ENCODE assay signal across 16 cellular contexts in the genomic region with DNA sequence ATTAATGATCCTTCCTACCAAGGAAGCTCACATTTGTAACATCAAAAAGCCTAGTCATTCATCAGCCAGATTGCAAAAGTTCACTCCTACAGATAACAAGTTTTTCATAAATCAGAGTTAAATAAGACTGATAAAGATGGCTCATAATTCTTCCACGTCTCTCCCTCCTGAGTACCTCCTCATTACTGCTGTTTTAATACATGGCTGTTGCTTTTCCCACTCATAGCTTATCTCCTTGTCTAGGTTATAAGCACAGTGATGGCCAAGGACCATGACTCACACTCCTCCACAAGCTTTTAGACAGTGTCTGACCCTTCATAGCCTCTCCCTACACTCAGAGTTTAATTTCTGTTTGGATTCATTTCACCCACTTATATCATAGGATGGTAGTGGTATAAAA.
DNase-seq lines count a peak whose midpoint lies in the region; ATAC-seq and TF ChIP-seq lines count a peak whose summit lies in the region.
"Had no signal": no experiment of that assay in that cellular context is flagged by ENCODE, and none has a peak within 500 bp of the region (broad histone marks: within the 10 kb centered on the region; RNA-seq: fewer than 3 reads in every experiment).

No MANE protein-coding gene starts in this region.

- H3K36me3 ChIP-seq in SK-N-SH (replicated peaks in 1 of 2; ENCODE audit: control insufficient read depth in 1 of 2, insufficient read depth in 2 of 2, low read length in 1 of 2) = no peaks in the 10 kb centered on the region
- H3K36me3 ChIP-seq: BLaER1 had no signal

- no peaks in the 10 kb centered on the region for H3K27me3 ChIP-seq in SK-N-SH (ENCODE audit: insufficient read depth)
- H3K27me3 ChIP-seq: BLaER1 had no signal

- TF ChIP-seq RAD21 in SK-N-SH (IDR thresholded peaks at IDR 0.05; ENCODE audit: low read length) = no peak

- no peak overlapping the region for H3K4me2 ChIP-seq in SK-N-SH
- H3K4me2 ChIP-seq: BLaER1 had no signal

- H3K79me2 ChIP-seq in SK-N-SH (ENCODE audit: insufficient read depth) = no peaks in the 10 kb centered on the region

- no peaks in the 10 kb centered on the region for H3K9me2 ChIP-seq in SK-N-SH

- TF ChIP-seq EP300 in SK-N-SH (IDR thresholded peaks at IDR 0.05; ENCODE audit: borderline replicate concordance in 1 of 2, low read depth in 1 of 2, low read length in 1 of 2) = no peak

- WGBS in SK-N-SH (ENCODE audit: low lambda C conversion rate) = 0% methylated on average over 1 of the region's 1 CpG

- no peak overlapping the region for H3K27ac ChIP-seq in SK-N-SH (ENCODE audit: low read depth in 2 of 2, low read length in 1 of 2)
- H3K27ac ChIP-seq: BLaER1 had no signal

- no peaks in the 10 kb centered on the region for H3F3A ChIP-seq in SK-N-SH (replicated peaks; ENCODE audit: insufficient read depth)

- ATAC-seq in SK-N-SH treated with all-trans-retinoic acid at 6 μM for 48 hours (no peak), omental fat pad (ENCODE audit: low FRiP score) (peak; percentile 97), HG03175 (IDR thresholded peaks at IDR 0.05; ENCODE audit: unreplicated experiment) (no peak), HG03439 (IDR thresholded peaks at IDR 0.05; ENCODE audit: unreplicated experiment) (no peak), HG03196 (IDR thresholded peaks at IDR 0.05; ENCODE audit: unreplicated experiment) (no peak)
- ATAC-seq: HCT116 had no signal

- no peaks in the 10 kb centered on the region for H3K4me1 ChIP-seq in SK-N-SH (ENCODE audit: control insufficient read depth in 1 of 2, insufficient read depth in 2 of 2, low read depth in 1 of 2, low read length in 1 of 2)
- H3K4me1 ChIP-seq: BLaER1, Caco-2 had no signal

- POLR2A ChIA-PET in SK-N-SH (lab: Yijun Ruan, JAX) = no interaction called here

- H3K4me3 ChIP-seq in SK-N-SH (ENCODE audit: low read depth in 2 of 2, low read length in 1 of 2) = no peak overlapping the region
- H3K4me3 ChIP-seq: BLaER1 had no signal

- CTCF ChIA-PET in SK-N-SH (lab: Yijun Ruan, JAX) = interaction anchor here (0.8 kb wide), 1 partner anchor 46 kb away, joined by 4 read pairs; no protein-coding TSS in a partner anchor

- TF ChIP-seq CTCF in SK-N-SH (IDR thresholded peaks at IDR 0.05) (no peak), omental fat pad (IDR thresholded peaks at IDR 0.05) (no peak)

- no peaks in the 10 kb centered on the region for H3K9me3 ChIP-seq in SK-N-SH
- H3K9me3 ChIP-seq: BLaER1, Caco-2 had no signal

- no peak overlapping the region for H2AFZ ChIP-seq in SK-N-SH (ENCODE audit: low read depth)

- H4K20me1 ChIP-seq in SK-N-SH (ENCODE audit: insufficient read depth) = no peaks in the 10 kb centered on the region
- H4K20me1 ChIP-seq: BLaER1 had no signal

- no peak overlapping the region for H3K9ac ChIP-seq in SK-N-SH
- H3K9ac ChIP-seq: BLaER1 had no signal

- DNase-seq in SK-N-SH (no peak), amniotic epithelial cell (ENCODE audit: low read depth) (peak; percentile 95), iris pigment epithelial cell (ENCODE audit: low read depth) (peak; percentile 10), omental fat pad (ENCODE audit: low spot score) (no peak)
- DNase-seq: 8988T; AML-193; Caco-2; CD8-positive, alpha-beta memory T cell; DND-41; GF-D8 had no signal

TF ChIP-seq in SK-N-SH treated with all-trans-retinoic acid at 6 μM for 48 hours, 23 proteins besides CTCF, POLR2A, EP300 and RAD21:
- TF ChIP-seq ZFP3 (CRISPR knock-in tag; IDR thresholded peaks at IDR 0.05) (no peak), ZNF565 (CRISPR knock-in tag; conservative IDR thresholded peaks at IDR 0.05; ENCODE audit: low read depth) (no peak), PPARA (CRISPR knock-in tag; IDR thresholded peaks at IDR 0.05; ENCODE audit: borderline replicate concordance) (no peak), ZFP30 (CRISPR knock-in tag; IDR thresholded peaks at IDR 0.05) (no peak), TOX (CRISPR knock-in tag; IDR thresholded peaks at IDR 0.05; ENCODE audit: borderline replicate concordance) (no peak), ISL1 (CRISPR knock-in tag; IDR thresholded peaks at IDR 0.05) (peak; percentile 52), CSDC2 (CRISPR knock-in tag; IDR thresholded peaks at IDR 0.05) (no peak), RARB (CRISPR knock-in tag; IDR thresholded peaks at IDR 0.05) (no peak)
- TF ChIP-seq, protein P1, sequence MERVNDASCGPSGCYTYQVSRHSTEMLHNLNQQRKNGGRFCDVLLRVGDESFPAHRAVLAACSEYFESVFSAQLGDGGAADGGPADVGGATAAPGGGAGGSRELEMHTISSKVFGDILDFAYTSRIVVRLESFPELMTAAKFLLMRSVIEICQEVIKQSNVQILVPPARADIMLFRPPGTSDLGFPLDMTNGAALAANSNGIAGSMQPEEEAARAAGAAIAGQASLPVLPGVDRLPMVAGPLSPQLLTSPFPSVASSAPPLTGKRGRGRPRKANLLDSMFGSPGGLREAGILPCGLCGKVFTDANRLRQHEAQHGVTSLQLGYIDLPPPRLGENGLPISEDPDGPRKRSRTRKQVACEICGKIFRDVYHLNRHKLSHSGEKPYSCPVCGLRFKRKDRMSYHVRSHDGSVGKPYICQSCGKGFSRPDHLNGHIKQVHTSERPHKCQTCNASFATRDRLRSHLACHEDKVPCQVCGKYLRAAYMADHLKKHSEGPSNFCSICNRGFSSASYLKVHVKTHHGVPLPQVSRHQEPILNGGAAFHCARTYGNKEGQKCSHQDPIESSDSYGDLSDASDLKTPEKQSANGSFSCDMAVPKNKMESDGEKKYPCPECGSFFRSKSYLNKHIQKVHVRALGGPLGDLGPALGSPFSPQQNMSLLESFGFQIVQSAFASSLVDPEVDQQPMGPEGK (CRISPR knock-in tag; IDR thresholded peaks at IDR 0.05; ENCODE audit: borderline replicate concordance) = no peak

TF ChIP-seq in SK-N-SH, 30 proteins besides CTCF, POLR2A, EP300 and RAD21:
- TF ChIP-seq TEAD4 (IDR thresholded peaks at IDR 0.05; ENCODE audit: borderline replicate concordance, insufficient read depth) (no peak), IRF3 (IDR thresholded peaks at IDR 0.05; ENCODE audit: low read depth, low read length) (no peak), GABPA (IDR thresholded peaks at IDR 0.05; ENCODE audit: low read depth) (no peak), REST (IDR thresholded peaks at IDR 0.05; ENCODE audit: low read depth, low read length) (no peak), MXI1 (IDR thresholded peaks at IDR 0.05; ENCODE audit: low read depth, low read length) (no peak)

Comparison
In these comparisons a context has a peak if more than half of its experiments do, and no peak if none do; other contexts are left out.
1. DNase-seq: peak in amniotic epithelial cell (single experiment) and iris pigment epithelial cell (single experiment); none in SK-N-SH (single experiment) and omental fat pad (single experiment).